11 cellular contexts compared by ENCODE assay signal in genomic region chr22:30202531-30203006, GRCh38. TPM values are rescaled to one million over a fixed set of nuclear protein-coding genes. Genes with fewer than 3 reads are reported as not detected.
DNase-seq lines count a peak whose midpoint lies in the region; ATAC-seq, FAIRE-seq and TF ChIP-seq lines count a peak whose summit lies in the region.
"Had no signal": no experiment of that assay in that cellular context is flagged by ENCODE, and none has a peak within 500 bp of the region (broad histone marks: within the 10 kb centered on the region; RNA-seq: fewer than 3 reads in every experiment).

No MANE protein-coding gene starts in this region.

- no peak for TF ChIP-seq EP300 in sigmoid colon (IDR thresholded peaks at IDR 0.05)

- intact Hi-C loops in left ventricle myocardium superior (cut with micrococcal nuclease) (no loop called here), sigmoid colon (cut with DNase I) (no loop called here)

- WGBS in sigmoid colon, 2 donors, result 13 to 57% methylated on average over 9 of the region's 9 CpGs

- H3K9me3 ChIP-seq in sigmoid colon, result no peaks in the 10 kb centered on the region
- peaks cover 15% of the 10 kb centered on the region for H3K9me3 ChIP-seq in MG63

- no peaks in the 10 kb centered on the region for H3K36me3 ChIP-seq in sigmoid colon
- no peaks in the 10 kb centered on the region for H3K36me3 ChIP-seq in MG63

- in situ Hi-C loops in astrocyte of the spinal cord (cut with HindIII; ENCODE audit: low sequenced_read_pairs), result no loop called here

- H3K27me3 ChIP-seq in sigmoid colon (no peaks in the 10 kb centered on the region), MG63 (no peaks in the 10 kb centered on the region)

- TF ChIP-seq CTCF in astrocyte of the spinal cord (IDR thresholded peaks at IDR 0.05; ENCODE audit: low read depth, low read length) (no peak), sigmoid colon (IDR thresholded peaks at IDR 0.05) (no peak), D721Med (IDR thresholded peaks at IDR 0.05; ENCODE audit: insufficient read depth, missing control alignments) (no peak)

- H3K4me1 ChIP-seq in sigmoid colon, result peaks cover 0 to 36% (median 22%) of the 10 kb centered on the region in 4 donors

- TF ChIP-seq POLR2A in sigmoid colon (IDR thresholded peaks at IDR 0.05), result peak in 1 of 2 donors; percentile 24

- no peak for FAIRE-seq in D721Med (lab: Jason Lieb, UNC)

- no peak overlapping the region for H3K4me3 ChIP-seq in astrocyte of the spinal cord (ENCODE audit: low read depth, low read length)
- no peak overlapping the region for H3K4me3 ChIP-seq in sigmoid colon
- no peak overlapping the region for H3K4me3 ChIP-seq in MG63
- H3K4me3 ChIP-seq: SK-N-MC had no signal

- DNase-seq in GM04503 (ENCODE audit: low read depth) (peak; percentile 49), astrocyte of the spinal cord (ENCODE audit: low read depth, low spot score) (peak; percentile 57), left ventricle myocardium superior (peak; percentile 42), sigmoid colon (no peak), D721Med (ENCODE audit: insufficient read length, low spot score) (no peak), MG63 (no peak)
- DNase-seq: activated CD8-positive, alpha-beta memory T cell treated with anti-CD3 and anti-CD28 coated beads, Interleukin-2, amount 50 U/mL, for 48 hours; NCI-H1930 had no signal

- peak; percentile 57 for ATAC-seq in left ventricle myocardium superior
- ATAC-seq in HG03196 (IDR thresholded peaks at IDR 0.05; ENCODE audit: unreplicated experiment), result no peak
- ATAC-seq in HG02571 (IDR thresholded peaks at IDR 0.05; ENCODE audit: unreplicated experiment), result no peak

- H3K27ac ChIP-seq in sigmoid colon, result peak overlapping the region in 3 of 4 donors; percentile 22 to 49 (median 35)
- H3K27ac ChIP-seq: SK-N-MC had no signal

RNA-seq across cellular contexts. Expression of gene LIF, which starts 44.0 kb away (rescaled TPM):
- 0.64 TPM for total RNA-seq in left ventricle myocardium superior
- 1 to 10 TPM in 1 of 4 donors, under 1 TPM in 3; 0.28 to 5.8 (median 0.34) TPM for total RNA-seq in sigmoid colon
- polyA plus RNA-seq in sigmoid colon, result 10 to 100 TPM in 1 of 3 donors, 1 to 10 TPM in 2; 1.6 to 10.3 (median 1.8) TPM
- 11.1 and 13.0 TPM in 2 replicates for total RNA-seq in MG63 (2014; rRNA removed; shearing (Covaris generic); ENCODE audit: low replicate concordance)

Comparison
In these comparisons a context has a peak if more than half of its experiments do, and no peak if none do; other contexts are left out.
1. DNase-seq: peak in GM04503 (single experiment), astrocyte of the spinal cord (single experiment) and left ventricle myocardium superior (single experiment); none in sigmoid colon (single experiment), D721Med (single experiment) and MG63 (single experiment).